Comparison of ENCODE assay signal across 9 cellular contexts in genomic region chr4:15233626-15234025, GRCh38.
A peak's percentile ranks its signal among the peaks of the same experiment; 100 is the strongest.
DNase-seq lines count a peak whose midpoint lies in the region; ATAC-seq, FAIRE-seq and TF ChIP-seq lines count a peak whose summit lies in the region.
"Had no signal": no experiment of that assay in that cellular context is flagged by ENCODE, and none has a peak within 500 bp of the region (broad histone marks: within the 10 kb centered on the region; RNA-seq: fewer than 3 reads in every experiment).

No MANE protein-coding gene starts in this region.

- H3K9me3 Mint-ChIP-seq in activated naive CD8-positive, alpha-beta T cell treated with anti-CD3 and anti-CD28 coated beads, Interleukin-2, amount 50 U/mL, for 24 hours: no peaks in the 10 kb centered on the region

- no peaks in the 10 kb centered on the region for H3K79me2 ChIP-seq in parathyroid adenoma

- H3K27ac Mint-ChIP-seq in activated naive CD8-positive, alpha-beta T cell treated with anti-CD3 and anti-CD28 coated beads, Interleukin-2, amount 50 U/mL, for 24 hours: peak overlapping the region; percentile 77

- peaks cover 23% of the 10 kb centered on the region for H3K4me1 ChIP-seq in parathyroid adenoma
- H3K4me1 ChIP-seq in breast epithelium: no peaks in the 10 kb centered on the region

- ATAC-seq in HG02798 (IDR thresholded peaks at IDR 0.05; ENCODE audit: poor library complexity, unreplicated experiment) (peak; percentile 33), SK-N-SH treated with all-trans-retinoic acid at 6 μM for 48 hours (no peak)
- ATAC-seq in activated naive CD8-positive, alpha-beta T cell treated with anti-CD3 and anti-CD28 coated beads, Interleukin-2, amount 50 U/mL, for 24 hours: peak; percentile 89

- peak overlapping the region; percentile 45 for H3K4me3 Mint-ChIP-seq in activated naive CD8-positive, alpha-beta T cell treated with anti-CD3 and anti-CD28 coated beads, Interleukin-2, amount 50 U/mL, for 24 hours

- no peak overlapping the region for H3K4me2 ChIP-seq in parathyroid adenoma (ENCODE audit: low read length)

- H3K27ac ChIP-seq in parathyroid adenoma (peak overlapping the region; percentile 67), breast epithelium (peak overlapping the region in 1 of 2 donors; percentile 25)

- no peak overlapping the region for H3K9ac ChIP-seq in parathyroid adenoma

- H3K27me3 ChIP-seq in parathyroid adenoma (ENCODE audit: control insufficient read depth, insufficient read depth, low read length) (no peaks in the 10 kb centered on the region), breast epithelium (no peaks in the 10 kb centered on the region)

- peaks cover 44% of the 10 kb centered on the region for H3K4me1 Mint-ChIP-seq in activated naive CD8-positive, alpha-beta T cell treated with anti-CD3 and anti-CD28 coated beads, Interleukin-2, amount 50 U/mL, for 24 hours

- no peaks in the 10 kb centered on the region for H3K27me3 Mint-ChIP-seq in activated naive CD8-positive, alpha-beta T cell treated with anti-CD3 and anti-CD28 coated beads, Interleukin-2, amount 50 U/mL, for 24 hours

- H3K36me3 ChIP-seq in parathyroid adenoma (ENCODE audit: control insufficient read depth, insufficient read depth, low read length) (no peaks in the 10 kb centered on the region), breast epithelium (no peaks in the 10 kb centered on the region)

- TF ChIP-seq POLR2A in breast epithelium (IDR thresholded peaks at IDR 0.05): no peak

- intact Hi-C loops in breast epithelium (cut with DNase I; ENCODE audit: low total_unique reads): loop anchor here (5.0 kb wide), 1 partner anchor 224 kb away; no protein-coding TSS in a partner anchor

- peak overlapping the region; percentile 76 for H2AFZ ChIP-seq in parathyroid adenoma

- H3K36me3 Mint-ChIP-seq in activated naive CD8-positive, alpha-beta T cell treated with anti-CD3 and anti-CD28 coated beads, Interleukin-2, amount 50 U/mL, for 24 hours (ENCODE audit: low read depth): no peaks in the 10 kb centered on the region

- no peak for TF ChIP-seq CTCF in GM10266 (IDR thresholded peaks at IDR 0.05; ENCODE audit: control insufficient read depth, insufficient read depth, low read depth, missing control alignments)
- no peak for TF ChIP-seq CTCF in parathyroid adenoma (IDR thresholded peaks at IDR 0.05)
- no peak for TF ChIP-seq CTCF in breast epithelium (IDR thresholded peaks at IDR 0.05)

- peak; percentile 31 for DNase-seq in GM10266 (ENCODE audit: extremely low spot score)
- peak; percentile 24 for DNase-seq in activated naive CD8-positive, alpha-beta T cell treated with anti-CD3 and anti-CD28 coated beads, Interleukin-2, amount 50 U/mL, for 24 hours
- DNase-seq in NCI-H748 (lab: John Stamatoyannopoulos, UW; ENCODE audit: unreplicated experiment): no peak
- DNase-seq in frontal cortex (ENCODE audit: low spot score in 2 of 2): no peak
- DNase-seq in breast epithelium (ENCODE audit: low spot score in 2 of 2): no peak

- FAIRE-seq in frontal cortex (lab: Jason Lieb, UNC): no peak
- FAIRE-seq: endometrium had no signal

- H3K9me3 ChIP-seq in parathyroid adenoma (ENCODE audit: control insufficient read depth, low read length) (no peaks in the 10 kb centered on the region), breast epithelium (no peaks in the 10 kb centered on the region)

- H3K4me3 ChIP-seq in parathyroid adenoma (ENCODE audit: low read depth, low read length) (no peak overlapping the region), breast epithelium (no peak overlapping the region)

TF ChIP-seq in SK-N-SH treated with all-trans-retinoic acid at 6 μM for 48 hours, 23 proteins besides CTCF, POLR2A, EP300 and RAD21 (continues in another document):
- TF ChIP-seq, protein P1, sequence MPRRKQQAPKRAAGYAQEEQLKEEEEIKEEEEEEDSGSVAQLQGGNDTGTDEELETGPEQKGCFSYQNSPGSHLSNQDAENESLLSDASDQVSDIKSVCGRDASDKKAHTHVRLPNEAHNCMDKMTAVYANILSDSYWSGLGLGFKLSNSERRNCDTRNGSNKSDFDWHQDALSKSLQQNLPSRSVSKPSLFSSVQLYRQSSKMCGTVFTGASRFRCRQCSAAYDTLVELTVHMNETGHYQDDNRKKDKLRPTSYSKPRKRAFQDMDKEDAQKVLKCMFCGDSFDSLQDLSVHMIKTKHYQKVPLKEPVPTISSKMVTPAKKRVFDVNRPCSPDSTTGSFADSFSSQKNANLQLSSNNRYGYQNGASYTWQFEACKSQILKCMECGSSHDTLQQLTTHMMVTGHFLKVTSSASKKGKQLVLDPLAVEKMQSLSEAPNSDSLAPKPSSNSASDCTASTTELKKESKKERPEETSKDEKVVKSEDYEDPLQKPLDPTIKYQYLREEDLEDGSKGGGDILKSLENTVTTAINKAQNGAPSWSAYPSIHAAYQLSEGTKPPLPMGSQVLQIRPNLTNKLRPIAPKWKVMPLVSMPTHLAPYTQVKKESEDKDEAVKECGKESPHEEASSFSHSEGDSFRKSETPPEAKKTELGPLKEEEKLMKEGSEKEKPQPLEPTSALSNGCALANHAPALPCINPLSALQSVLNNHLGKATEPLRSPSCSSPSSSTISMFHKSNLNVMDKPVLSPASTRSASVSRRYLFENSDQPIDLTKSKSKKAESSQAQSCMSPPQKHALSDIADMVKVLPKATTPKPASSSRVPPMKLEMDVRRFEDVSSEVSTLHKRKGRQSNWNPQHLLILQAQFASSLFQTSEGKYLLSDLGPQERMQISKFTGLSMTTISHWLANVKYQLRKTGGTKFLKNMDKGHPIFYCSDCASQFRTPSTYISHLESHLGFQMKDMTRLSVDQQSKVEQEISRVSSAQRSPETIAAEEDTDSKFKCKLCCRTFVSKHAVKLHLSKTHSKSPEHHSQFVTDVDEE (CRISPR knock-in tag; IDR thresholded peaks at IDR 0.05): no peak
- TF ChIP-seq TOX (CRISPR knock-in tag; IDR thresholded peaks at IDR 0.05; ENCODE audit: borderline replicate concordance): no peak
- no peak for TF ChIP-seq ZC3H10 (CRISPR knock-in tag; IDR thresholded peaks at IDR 0.05)
- TF ChIP-seq TCF4 (CRISPR knock-in tag; IDR thresholded peaks at IDR 0.05; ENCODE audit: borderline replicate concordance): no peak
- TF ChIP-seq, protein P2, sequence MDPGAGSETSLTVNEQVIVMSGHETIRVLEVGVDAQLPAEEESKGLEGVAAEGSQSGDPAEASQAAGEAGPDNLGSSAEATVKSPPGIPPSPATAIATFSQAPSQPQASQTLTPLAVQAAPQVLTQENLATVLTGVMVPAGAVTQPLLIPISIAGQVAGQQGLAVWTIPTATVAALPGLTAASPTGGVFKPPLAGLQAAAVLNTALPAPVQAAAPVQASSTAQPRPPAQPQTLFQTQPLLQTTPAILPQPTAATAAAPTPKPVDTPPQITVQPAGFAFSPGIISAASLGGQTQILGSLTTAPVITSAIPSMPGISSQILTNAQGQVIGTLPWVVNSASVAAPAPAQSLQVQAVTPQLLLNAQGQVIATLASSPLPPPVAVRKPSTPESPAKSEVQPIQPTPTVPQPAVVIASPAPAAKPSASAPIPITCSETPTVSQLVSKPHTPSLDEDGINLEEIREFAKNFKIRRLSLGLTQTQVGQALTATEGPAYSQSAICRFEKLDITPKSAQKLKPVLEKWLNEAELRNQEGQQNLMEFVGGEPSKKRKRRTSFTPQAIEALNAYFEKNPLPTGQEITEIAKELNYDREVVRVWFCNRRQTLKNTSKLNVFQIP (CRISPR knock-in tag; IDR thresholded peaks at IDR 0.05; ENCODE audit: borderline replicate concordance, low read depth): no peak
- no peak for TF ChIP-seq ZNF8 (CRISPR knock-in tag; IDR thresholded peaks at IDR 0.05)
- TF ChIP-seq PPARA (CRISPR knock-in tag; IDR thresholded peaks at IDR 0.05; ENCODE audit: borderline replicate concordance): no peak
- TF ChIP-seq ZNF70 (CRISPR knock-in tag; IDR thresholded peaks at IDR 0.05): no peak
- TF ChIP-seq, protein P3, sequence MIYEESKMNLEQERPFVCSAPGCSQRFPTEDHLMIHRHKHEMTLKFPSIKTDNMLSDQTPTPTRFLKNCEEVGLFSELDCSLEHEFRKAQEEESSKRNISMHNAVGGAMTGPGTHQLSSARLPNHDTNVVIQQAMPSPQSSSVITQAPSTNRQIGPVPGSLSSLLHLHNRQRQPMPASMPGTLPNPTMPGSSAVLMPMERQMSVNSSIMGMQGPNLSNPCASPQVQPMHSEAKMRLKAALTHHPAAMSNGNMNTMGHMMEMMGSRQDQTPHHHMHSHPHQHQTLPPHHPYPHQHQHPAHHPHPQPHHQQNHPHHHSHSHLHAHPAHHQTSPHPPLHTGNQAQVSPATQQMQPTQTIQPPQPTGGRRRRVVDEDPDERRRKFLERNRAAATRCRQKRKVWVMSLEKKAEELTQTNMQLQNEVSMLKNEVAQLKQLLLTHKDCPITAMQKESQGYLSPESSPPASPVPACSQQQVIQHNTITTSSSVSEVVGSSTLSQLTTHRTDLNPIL (CRISPR knock-in tag; IDR thresholded peaks at IDR 0.05; ENCODE audit: low read depth): no peak
- no peak for TF ChIP-seq ZNF565 (CRISPR knock-in tag; conservative IDR thresholded peaks at IDR 0.05; ENCODE audit: low read depth)
- no peak for TF ChIP-seq ESRRG (CRISPR knock-in tag; IDR thresholded peaks at IDR 0.05)
- no peak for TF ChIP-seq RARB (CRISPR knock-in tag; IDR thresholded peaks at IDR 0.05)
- no peak for TF ChIP-seq ISL1 (CRISPR knock-in tag; IDR thresholded peaks at IDR 0.05)
- TF ChIP-seq, protein P4, sequence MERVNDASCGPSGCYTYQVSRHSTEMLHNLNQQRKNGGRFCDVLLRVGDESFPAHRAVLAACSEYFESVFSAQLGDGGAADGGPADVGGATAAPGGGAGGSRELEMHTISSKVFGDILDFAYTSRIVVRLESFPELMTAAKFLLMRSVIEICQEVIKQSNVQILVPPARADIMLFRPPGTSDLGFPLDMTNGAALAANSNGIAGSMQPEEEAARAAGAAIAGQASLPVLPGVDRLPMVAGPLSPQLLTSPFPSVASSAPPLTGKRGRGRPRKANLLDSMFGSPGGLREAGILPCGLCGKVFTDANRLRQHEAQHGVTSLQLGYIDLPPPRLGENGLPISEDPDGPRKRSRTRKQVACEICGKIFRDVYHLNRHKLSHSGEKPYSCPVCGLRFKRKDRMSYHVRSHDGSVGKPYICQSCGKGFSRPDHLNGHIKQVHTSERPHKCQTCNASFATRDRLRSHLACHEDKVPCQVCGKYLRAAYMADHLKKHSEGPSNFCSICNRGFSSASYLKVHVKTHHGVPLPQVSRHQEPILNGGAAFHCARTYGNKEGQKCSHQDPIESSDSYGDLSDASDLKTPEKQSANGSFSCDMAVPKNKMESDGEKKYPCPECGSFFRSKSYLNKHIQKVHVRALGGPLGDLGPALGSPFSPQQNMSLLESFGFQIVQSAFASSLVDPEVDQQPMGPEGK (CRISPR knock-in tag; IDR thresholded peaks at IDR 0.05; ENCODE audit: borderline replicate concordance): no peak
- TF ChIP-seq ARNTL (CRISPR knock-in tag; IDR thresholded peaks at IDR 0.05; ENCODE audit: borderline replicate concordance, low read depth): no peak

Comparison
In these comparisons a context has a peak if more than half of its experiments do, and no peak if none do; other contexts are left out.
1. DNase-seq: peak in GM10266 (single experiment) and activated naive CD8-positive, alpha-beta T cell treated with anti-CD3 and anti-CD28 coated beads, Interleukin-2, amount 50 U/mL, for 24 hours (single experiment); none in NCI-H748 (single experiment), frontal cortex (0 of 2) and breast epithelium (0 of 2).